19 cellular contexts compared by ENCODE assay signal in the genomic region with DNA sequence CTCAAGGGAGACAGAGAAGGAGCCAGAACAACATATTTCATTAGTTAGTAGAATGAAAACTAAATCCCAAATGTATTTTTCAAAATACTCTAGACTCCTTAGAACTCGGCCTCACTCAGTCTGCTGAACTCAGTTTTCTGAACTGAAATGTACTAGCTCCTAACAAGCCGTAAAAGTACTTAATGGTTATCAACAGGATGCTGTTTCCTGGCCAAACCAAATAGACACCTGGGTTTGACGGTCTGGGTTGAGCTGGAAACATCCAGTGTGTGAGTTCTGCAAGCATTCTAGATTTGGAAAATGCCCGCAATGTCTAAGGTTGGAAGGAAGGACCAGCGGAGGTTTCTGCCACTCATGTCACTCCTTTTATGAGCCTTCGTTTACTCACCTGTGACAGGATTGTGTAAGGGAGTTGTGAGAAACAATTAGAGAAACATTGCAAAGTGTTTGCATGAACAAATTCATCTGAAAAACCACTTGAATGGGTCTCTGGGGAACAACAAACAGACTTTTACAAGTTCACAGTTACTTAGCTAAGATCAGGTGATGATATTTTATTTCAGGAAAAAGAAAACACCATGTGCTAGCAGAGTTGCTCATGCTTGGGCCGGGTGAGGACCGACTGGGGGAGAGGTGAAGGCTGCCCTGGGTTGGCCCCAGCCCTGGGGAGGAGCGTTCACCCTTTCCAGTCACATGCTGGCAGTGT.
DNase-seq lines count a peak whose midpoint lies in the region; ATAC-seq, FAIRE-seq and TF ChIP-seq lines count a peak whose summit lies in the region.
"Had no signal": no experiment of that assay in that cellular context is flagged by ENCODE, and none has a peak within 500 bp of the region (broad histone marks: within the 10 kb centered on the region; RNA-seq: fewer than 3 reads in every experiment).

No MANE protein-coding gene starts in this region.

- TF ChIP-seq CTCF in C4-2B (conservative IDR thresholded peaks at IDR 0.05), result no peak
- TF ChIP-seq CTCF in ovary (IDR thresholded peaks at IDR 0.05), result no peak
- TF ChIP-seq CTCF in GM10248 (IDR thresholded peaks at IDR 0.05; ENCODE audit: control extremely low read depth, extremely low read depth, low read depth, missing control alignments), result no peak

- CTCF ChIA-PET in HEK293T (lab: Yijun Ruan, JAX), result no interaction called here
- CTCF ChIA-PET in GM10248 (lab: Yijun Ruan, JAX), result interaction anchor here (0.8 kb wide), 1 partner anchor 10 kb away, joined by 4 read pairs; no protein-coding TSS in a partner anchor

- intact Hi-C loops in ovary (cut with DNase I), result no loop called here

- H3K27ac ChIP-seq in C4-2B, result peak overlapping the region; percentile 4
- peak overlapping the region in 1 of 2 donors; percentile 46 for H3K27ac ChIP-seq in ovary
- H3K27ac ChIP-seq: cardiac muscle cell had no signal

- peak; percentile 9 for DNase-seq in HEK293T (ENCODE audit: extremely low spot score)
- peak in 4 of 5 donors; percentile 36 to 70 (median 54) for DNase-seq in ovary
- no peak for DNase-seq in superior temporal gyrus (ENCODE audit: extremely low spot score)
- DNase-seq in GM10248 (ENCODE audit: extremely low spot score), result no peak
- DNase-seq: activated CD8-positive, alpha-beta memory T cell treated with anti-CD3 and anti-CD28 coated beads for 24 hours; activated naive CD8-positive, alpha-beta T cell treated with anti-CD3 and anti-CD28 coated beads, Interleukin-2, amount 50 U/mL, for 24 hours; effector CD8-positive, alpha-beta T cell; H9; heart left ventricle; MV-4-11; NCI-H2227 treated with DMSO at 0.1 percent for 48 hours; SHP77 treated with DMSO at 0.1 percent for 48 hours; stimulated activated CD4-positive, alpha-beta T cell treated with anti-CD3 and anti-CD28 coated beads, Interleukin-2, amount 100 ng/mL, for 24 hours had no signal

- H3K9me3 ChIP-seq in ovary, result no peaks in the 10 kb centered on the region

- POLR2A ChIA-PET in HEK293T (lab: Yijun Ruan, JAX) (no interaction called here), GM10248 (lab: Yijun Ruan, JAX) (no interaction called here)

- FAIRE-seq in endometrium (lab: Jason Lieb, UNC), result peak; percentile 92
- FAIRE-seq: islet of Langerhans had no signal

- no peak overlapping the region for H3K4me3 ChIP-seq in ovary
- H3K4me3 ChIP-seq: cardiac muscle cell, heart left ventricle had no signal

- H3K36me3 ChIP-seq in ovary, result no peaks in the 10 kb centered on the region
- H3K36me3 ChIP-seq: cardiac muscle cell, heart left ventricle had no signal

- WGBS in ovary, 3 donors, result 63 to 70% (median 69%) methylated on average over 9 of the region's 9 CpGs

- H3K4me1 ChIP-seq in ovary (ENCODE audit: insufficient read depth), result peaks cover 22% of the 10 kb centered on the region

- H3K27me3 ChIP-seq in ovary, result no peaks in the 10 kb centered on the region
- H3K27me3 ChIP-seq: cardiac muscle cell, heart left ventricle had no signal

- no peak for TF ChIP-seq EP300 in ovary (IDR thresholded peaks at IDR 0.05)

- TF ChIP-seq POLR2A in ovary (IDR thresholded peaks at IDR 0.05), result no peak

- no peak for ATAC-seq in GM21381 (IDR thresholded peaks at IDR 0.05; ENCODE audit: unreplicated experiment)
- ATAC-seq: activated naive CD8-positive, alpha-beta T cell treated with anti-CD3 and anti-CD28 coated beads, Interleukin-2, amount 50 U/mL, for 24 hours; WTC11 had no signal

TF ChIP-seq in HEK293T, 16 proteins besides CTCF, POLR2A, EP300 and RAD21:
- TF ChIP-seq SUZ12 (IDR thresholded peaks at IDR 0.05), result no peak

Comparison
In these comparisons a context has a peak if more than half of its experiments do, and no peak if none do; other contexts are left out.
1. DNase-seq: peak in HEK293T (single experiment) and ovary (4 of 5); none in superior temporal gyrus (single experiment) and GM10248 (single experiment).